ENCODE assay signal across 13 cellular contexts in the genomic region with DNA sequence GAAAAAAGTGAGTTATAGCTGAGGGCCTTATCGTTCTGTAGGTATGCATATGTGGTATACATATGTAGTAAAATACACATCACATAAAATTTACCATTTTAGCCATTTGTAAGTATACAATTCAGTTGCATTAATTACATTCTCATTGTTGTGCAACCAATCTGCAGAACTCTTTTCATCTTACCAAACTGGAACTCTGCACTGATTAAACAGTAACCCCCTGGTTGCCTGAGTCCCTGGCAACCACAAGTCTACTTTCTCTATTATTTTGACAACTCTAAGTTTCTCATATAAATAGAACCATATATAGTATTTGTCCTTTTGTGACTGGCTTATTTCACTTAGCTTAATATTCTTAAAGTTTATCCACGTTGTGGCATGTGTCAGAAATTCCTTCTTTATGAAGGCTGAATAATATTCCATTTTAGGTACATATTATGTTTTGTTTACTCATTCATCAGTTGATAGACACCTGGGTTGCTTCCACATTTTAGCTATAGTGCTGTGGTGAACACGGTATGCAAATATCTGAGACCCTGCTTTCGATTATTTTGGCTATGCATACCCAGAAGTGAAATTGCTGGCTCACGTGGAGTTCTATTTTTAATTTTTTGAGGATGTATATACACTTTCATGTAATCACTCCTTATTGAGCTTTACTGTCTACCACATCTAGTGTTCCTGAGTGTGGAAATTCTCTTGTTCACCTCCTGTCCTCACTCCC. TPM values are rescaled to one million over a fixed set of nuclear protein-coding genes. Genes with fewer than 3 reads are reported as not detected.
DNase-seq lines count a peak whose midpoint lies in the region; ATAC-seq and TF ChIP-seq lines count a peak whose summit lies in the region.
"Had no signal": no experiment of that assay in that cellular context is flagged by ENCODE, and none has a peak within 500 bp of the region (broad histone marks: within the 10 kb centered on the region; RNA-seq: fewer than 3 reads in every experiment).

No MANE protein-coding gene starts in this region.

- H3K9me2 ChIP-seq in SU-DHL-6 (replicated peaks; ENCODE audit: insufficient read depth, low read length), result no peaks in the 10 kb centered on the region

- intact Hi-C loops in Caco-2 (cut with micrococcal nuclease; ENCODE audit: unreplicated experiment), result no loop called here

- H3K79me2 ChIP-seq in SU-DHL-6 (ENCODE audit: insufficient read depth, low read length), result peaks cover 34% of the 10 kb centered on the region

- peaks cover 19% of the 10 kb centered on the region for H3K36me3 Mint-ChIP-seq in Caco-2 (ENCODE audit: insufficient read depth, unreplicated experiment)

- no peaks in the 10 kb centered on the region for H3K27me3 ChIP-seq in SU-DHL-6 (ENCODE audit: low read length)
- no peaks in the 10 kb centered on the region for H3K27me3 ChIP-seq in Caco-2 (replicated peaks; ENCODE audit: control insufficient read depth, insufficient read depth, low read length)
- no peaks in the 10 kb centered on the region for H3K27me3 ChIP-seq in BE2C
- H3K27me3 ChIP-seq: tibial nerve had no signal

- no peak overlapping the region for H3K27ac Mint-ChIP-seq in Caco-2 (ENCODE audit: unreplicated experiment)
- H3K27ac Mint-ChIP-seq: CD8-positive, alpha-beta T cell had no signal

- H3K4me1 ChIP-seq in Caco-2 (peaks cover 15% of the 10 kb centered on the region), BE2C (0 out of 2 replicates have a peak, but pooled peaks cover 4% of the 10 kb centered on the region)

- POLR2A ChIA-PET in Caco-2 (lab: Charles Lee), result no interaction called here

- no peak for DNase-seq in central memory CD4-positive, alpha-beta T cell
- DNase-seq in Caco-2 (no peak), SK-N-DZ (ENCODE audit: low spot score) (no peak), BE2C (no peak)
- DNase-seq: activated CD4-positive, CD25-positive, alpha-beta regulatory T cell; CD8-positive, alpha-beta T cell; kidney glomerular epithelial cell had no signal

- H2AFZ ChIP-seq in SU-DHL-6 (ENCODE audit: low read depth, low read length, severe bottlenecking), result peak overlapping the region; percentile 75

- no peaks in the 10 kb centered on the region for H3K9me3 Mint-ChIP-seq in Caco-2 (ENCODE audit: unreplicated experiment)
- H3K9me3 Mint-ChIP-seq: CD8-positive, alpha-beta T cell had no signal

- H3K4me2 ChIP-seq in SU-DHL-6 (ENCODE audit: low read depth, low read length, poor library complexity, severe bottlenecking), result peak overlapping the region; percentile 34

- no TSS peak for BruUV-seq in Caco-2 (replicated peaks; lab: Mats Ljungman, UMichigan)

- H3K4me3 ChIP-seq in SU-DHL-6 (ENCODE audit: insufficient read depth, low read length, poor library complexity, severe bottlenecking), result no peak overlapping the region
- H3K4me3 ChIP-seq in Caco-2 (ENCODE audit: low read depth, low read length), result no peak overlapping the region
- no peak overlapping the region for H3K4me3 ChIP-seq in BE2C (ENCODE audit: low read depth, low read length)

- H3K4me3 Mint-ChIP-seq in Caco-2 (ENCODE audit: unreplicated experiment), result no peak overlapping the region

- TF ChIP-seq CTCF in SU-DHL-6 (IDR thresholded peaks at IDR 0.05; ENCODE audit: insufficient read depth, low read length, poor library complexity, severe bottlenecking), result no peak
- TF ChIP-seq CTCF in Caco-2 (IDR thresholded peaks at IDR 0.05; ENCODE audit: insufficient read depth in 1 of 2, low read depth in 1 of 2, low read length in 1 of 2, severe bottlenecking in 1 of 2, unreplicated experiment in 1 of 2), result no peak
- TF ChIP-seq CTCF in BE2C (IDR thresholded peaks at IDR 0.05; ENCODE audit: low read depth, low read length), result no peak

- CTCF ChIA-PET in Caco-2 (lab: Charles Lee), result no interaction called here

- peaks cover 28% of the 10 kb centered on the region for H3K4me1 Mint-ChIP-seq in Caco-2 (ENCODE audit: low read depth, unreplicated experiment)

- peak; percentile 37 for ATAC-seq in GM18508 (IDR thresholded peaks at IDR 0.05; ENCODE audit: insufficient read depth, unreplicated experiment)
- ATAC-seq in GM21390 (IDR thresholded peaks at IDR 0.05; ENCODE audit: unreplicated experiment), result peak; percentile 51
- peak; percentile 35 for ATAC-seq in HG03095 (IDR thresholded peaks at IDR 0.05; ENCODE audit: unreplicated experiment)
- ATAC-seq: CD8-positive, alpha-beta T cell had no signal

- H3K9ac ChIP-seq in SU-DHL-6 (ENCODE audit: low read length), result no peak overlapping the region
- H3K9ac ChIP-seq: parathyroid adenoma had no signal

- H3K27me3 Mint-ChIP-seq in Caco-2 (ENCODE audit: insufficient read depth, unreplicated experiment), result no peaks in the 10 kb centered on the region

- H4K20me1 ChIP-seq in SU-DHL-6 (ENCODE audit: low read depth, low read length), result peaks cover 5% of the 10 kb centered on the region; the same call in 1 of the 2 replicates

- peak overlapping the region; percentile 53 for H3K27ac ChIP-seq in SU-DHL-6 (ENCODE audit: low read depth, low read length)
- H3K27ac ChIP-seq: parathyroid adenoma had no signal

- H3K36me3 ChIP-seq in SU-DHL-6 (ENCODE audit: low read length) (no peaks in the 10 kb centered on the region), Caco-2 (ENCODE audit: control insufficient read depth, insufficient read depth, low read length) (no peaks in the 10 kb centered on the region), BE2C (peaks cover 3% of the 10 kb centered on the region)
- H3K36me3 ChIP-seq: tibial nerve had no signal

- H3K9me3 ChIP-seq in SU-DHL-6 (ENCODE audit: insufficient read depth, low read length), result no peaks in the 10 kb centered on the region
- no peaks in the 10 kb centered on the region for H3K9me3 ChIP-seq in Caco-2
- no peaks in the 10 kb centered on the region for H3K9me3 ChIP-seq in BE2C
- H3K9me3 ChIP-seq: tibial nerve had no signal

- peaks cover 12% of the 10 kb centered on the region; the same call in 1 of the 2 replicates for H3F3A ChIP-seq in SU-DHL-6 (ENCODE audit: insufficient read depth)

RNA-seq across cellular contexts. Expression of a gene that starts 1.6 kb away (rescaled TPM):
- 72.5 and 78.3 TPM in 2 replicates for total RNA-seq in Caco-2 (2022)
- polyA plus RNA-seq in SK-N-DZ (2014; cell fraction: cytosol; rRNA removed), result 19.3 and 22.9 TPM in 2 replicates
- 11.8 and 13.0 TPM in 2 replicates for polyA plus RNA-seq in SK-N-DZ (2014; cell fraction: nucleus; rRNA removed)
- polyA plus RNA-seq in BE2C (2012; ENCODE audit: insufficient read depth, insufficient read length, low read depth), result 50.1 TPM
